ENCODE assay signal across 1 cellular context in the genomic region with DNA sequence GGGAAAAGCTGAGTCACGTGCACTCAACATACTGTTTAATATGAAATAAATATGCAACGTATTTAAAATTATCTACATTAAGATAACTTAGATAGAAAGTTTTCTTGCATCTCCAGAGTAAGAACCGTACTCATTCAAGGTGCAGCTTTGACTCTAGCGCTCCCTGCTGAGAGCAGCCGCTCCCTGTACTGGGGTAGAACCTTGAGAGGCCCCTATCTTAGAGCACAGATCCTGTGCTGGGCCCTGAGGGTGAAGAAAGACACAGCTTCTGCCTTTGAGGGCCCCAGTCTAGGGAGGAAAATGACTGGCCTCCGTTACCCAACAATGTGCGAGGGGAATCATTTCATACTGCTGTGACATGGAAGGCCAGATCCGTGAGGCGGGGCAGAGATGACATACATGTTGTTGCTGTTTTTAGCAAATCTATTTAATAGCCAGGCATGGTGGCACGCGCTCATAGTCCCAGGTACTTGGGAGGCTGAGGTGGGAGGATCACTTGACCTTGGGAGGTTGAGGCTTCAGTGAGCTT.
TF ChIP-seq lines count a peak whose summit lies in the region.

No MANE protein-coding gene starts in this region.

TF ChIP-seq in GM12878, 131 proteins besides CTCF, POLR2A, EP300 and RAD21:
- TF ChIP-seq, protein P1, sequence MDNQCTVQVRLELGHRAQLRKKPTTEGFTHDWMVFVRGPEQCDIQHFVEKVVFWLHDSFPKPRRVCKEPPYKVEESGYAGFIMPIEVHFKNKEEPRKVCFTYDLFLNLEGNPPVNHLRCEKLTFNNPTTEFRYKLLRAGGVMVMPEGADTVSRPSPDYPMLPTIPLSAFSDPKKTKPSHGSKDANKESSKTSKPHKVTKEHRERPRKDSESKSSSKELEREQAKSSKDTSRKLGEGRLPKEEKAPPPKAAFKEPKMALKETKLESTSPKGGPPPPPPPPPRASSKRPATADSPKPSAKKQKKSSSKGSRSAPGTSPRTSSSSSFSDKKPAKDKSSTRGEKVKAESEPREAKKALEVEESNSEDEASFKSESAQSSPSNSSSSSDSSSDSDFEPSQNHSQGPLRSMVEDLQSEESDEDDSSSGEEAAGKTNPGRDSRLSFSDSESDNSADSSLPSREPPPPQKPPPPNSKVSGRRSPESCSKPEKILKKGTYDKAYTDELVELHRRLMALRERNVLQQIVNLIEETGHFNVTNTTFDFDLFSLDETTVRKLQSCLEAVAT (IDR thresholded peaks at IDR 0.05): no peak
- TF ChIP-seq SMARCA5 (IDR thresholded peaks at IDR 0.05) (no peak), YBX1 (IDR thresholded peaks at IDR 0.05) (no peak), SUZ12 (IDR thresholded peaks at IDR 0.05; ENCODE audit: unreplicated experiment) (no peak), ZBED1 (IDR thresholded peaks at IDR 0.05; ENCODE audit: borderline replicate concordance) (no peak), DPF2 (IDR thresholded peaks at IDR 0.05) (no peak), EED (IDR thresholded peaks at IDR 0.05; ENCODE audit: low read depth) (no peak), LARP7 (IDR thresholded peaks at IDR 0.05) (no peak), SIN3A (IDR thresholded peaks at IDR 0.05; ENCODE audit: low read depth, low read length) (no peak), GATAD2B (conservative IDR thresholded peaks at IDR 0.05; ENCODE audit: low read depth) (no peak), SMAD5 (IDR thresholded peaks at IDR 0.05; ENCODE audit: low read depth) (no peak), ASH2L (IDR thresholded peaks at IDR 0.05; ENCODE audit: borderline replicate concordance, low read depth) (no peak)
- TF ChIP-seq, protein P2, sequence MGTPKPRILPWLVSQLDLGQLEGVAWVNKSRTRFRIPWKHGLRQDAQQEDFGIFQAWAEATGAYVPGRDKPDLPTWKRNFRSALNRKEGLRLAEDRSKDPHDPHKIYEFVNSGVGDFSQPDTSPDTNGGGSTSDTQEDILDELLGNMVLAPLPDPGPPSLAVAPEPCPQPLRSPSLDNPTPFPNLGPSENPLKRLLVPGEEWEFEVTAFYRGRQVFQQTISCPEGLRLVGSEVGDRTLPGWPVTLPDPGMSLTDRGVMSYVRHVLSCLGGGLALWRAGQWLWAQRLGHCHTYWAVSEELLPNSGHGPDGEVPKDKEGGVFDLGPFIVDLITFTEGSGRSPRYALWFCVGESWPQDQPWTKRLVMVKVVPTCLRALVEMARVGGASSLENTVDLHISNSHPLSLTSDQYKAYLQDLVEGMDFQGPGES (IDR thresholded peaks at IDR 0.05): no peak
- TF ChIP-seq, protein P3, sequence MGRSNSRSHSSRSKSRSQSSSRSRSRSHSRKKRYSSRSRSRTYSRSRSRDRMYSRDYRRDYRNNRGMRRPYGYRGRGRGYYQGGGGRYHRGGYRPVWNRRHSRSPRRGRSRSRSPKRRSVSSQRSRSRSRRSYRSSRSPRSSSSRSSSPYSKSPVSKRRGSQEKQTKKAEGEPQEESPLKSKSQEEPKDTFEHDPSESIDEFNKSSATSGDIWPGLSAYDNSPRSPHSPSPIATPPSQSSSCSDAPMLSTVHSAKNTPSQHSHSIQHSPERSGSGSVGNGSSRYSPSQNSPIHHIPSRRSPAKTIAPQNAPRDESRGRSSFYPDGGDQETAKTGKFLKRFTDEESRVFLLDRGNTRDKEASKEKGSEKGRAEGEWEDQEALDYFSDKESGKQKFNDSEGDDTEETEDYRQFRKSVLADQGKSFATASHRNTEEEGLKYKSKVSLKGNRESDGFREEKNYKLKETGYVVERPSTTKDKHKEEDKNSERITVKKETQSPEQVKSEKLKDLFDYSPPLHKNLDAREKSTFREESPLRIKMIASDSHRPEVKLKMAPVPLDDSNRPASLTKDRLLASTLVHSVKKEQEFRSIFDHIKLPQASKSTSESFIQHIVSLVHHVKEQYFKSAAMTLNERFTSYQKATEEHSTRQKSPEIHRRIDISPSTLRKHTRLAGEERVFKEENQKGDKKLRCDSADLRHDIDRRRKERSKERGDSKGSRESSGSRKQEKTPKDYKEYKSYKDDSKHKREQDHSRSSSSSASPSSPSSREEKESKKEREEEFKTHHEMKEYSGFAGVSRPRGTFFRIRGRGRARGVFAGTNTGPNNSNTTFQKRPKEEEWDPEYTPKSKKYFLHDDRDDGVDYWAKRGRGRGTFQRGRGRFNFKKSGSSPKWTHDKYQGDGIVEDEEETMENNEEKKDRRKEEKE (IDR thresholded peaks at IDR 0.05): no peak
